ENCODE assay signal across 16 cellular contexts in genomic region chr14:62133776-62134175, GRCh38.
A peak's percentile ranks its signal among the peaks of the same experiment; 100 is the strongest.
DNase-seq lines count a peak whose midpoint lies in the region; ATAC-seq and TF ChIP-seq lines count a peak whose summit lies in the region.
"Had no signal": no experiment of that assay in that cellular context is flagged by ENCODE, and none has a peak within 500 bp of the region (broad histone marks: within the 10 kb centered on the region; RNA-seq: fewer than 3 reads in every experiment).

No MANE protein-coding gene starts in this region.

- intact Hi-C loops in activated naive CD4-positive, alpha-beta T cell treated with anti-CD3 and anti-CD28 coated beads for 36 hours (cut with micrococcal nuclease) = no loop called here

- no peak for ATAC-seq in GM19395 (IDR thresholded peaks at IDR 0.05; ENCODE audit: unreplicated experiment)
- ATAC-seq: GM23338, HCT116 had no signal

- no peaks in the 10 kb centered on the region for H3K4me1 Mint-ChIP-seq in chondrocyte (ENCODE audit: low read depth)
- H3K4me1 Mint-ChIP-seq in activated naive CD4-positive, alpha-beta T cell treated with anti-CD3 and anti-CD28 coated beads for 36 hours (ENCODE audit: low read depth) = no peaks in the 10 kb centered on the region
- H3K4me1 Mint-ChIP-seq: CD4-positive, alpha-beta memory T cell had no signal

- peaks cover 28% of the 10 kb centered on the region for H3K36me3 Mint-ChIP-seq in chondrocyte (ENCODE audit: low read depth)
- no peaks in the 10 kb centered on the region for H3K36me3 Mint-ChIP-seq in activated naive CD4-positive, alpha-beta T cell treated with anti-CD3 and anti-CD28 coated beads for 36 hours (ENCODE audit: low read depth)
- H3K36me3 Mint-ChIP-seq: CD4-positive, alpha-beta memory T cell had no signal

- H3K27ac ChIP-seq in cingulate gyrus (ENCODE audit: low read depth, low read length) = peak overlapping the region; percentile 19

- CTCF ChIA-PET in activated naive CD4-positive, alpha-beta T cell treated with anti-CD3 and anti-CD28 coated beads for 36 hours (lab: Charles Lee) = interaction anchor here (0.6 to 2.1 kb wide), 2 partner anchors 209 to 372 kb away, joined by 3 to 7 read pairs; no protein-coding TSS in a partner anchor

- no peak overlapping the region for H3K27ac Mint-ChIP-seq in chondrocyte (ENCODE audit: unreplicated experiment)
- H3K27ac Mint-ChIP-seq in activated naive CD4-positive, alpha-beta T cell treated with anti-CD3 and anti-CD28 coated beads for 36 hours = no peak overlapping the region
- H3K27ac Mint-ChIP-seq: CD4-positive, alpha-beta memory T cell; GM23338; H9 had no signal

- peaks cover 6% of the 10 kb centered on the region for H3K9me3 Mint-ChIP-seq in chondrocyte (ENCODE audit: low read depth)
- H3K9me3 Mint-ChIP-seq in activated naive CD4-positive, alpha-beta T cell treated with anti-CD3 and anti-CD28 coated beads for 36 hours = no peaks in the 10 kb centered on the region

- H3K27me3 Mint-ChIP-seq in chondrocyte (ENCODE audit: low read depth) = peaks cover 3% of the 10 kb centered on the region
- peaks cover 46% of the 10 kb centered on the region for H3K27me3 Mint-ChIP-seq in activated naive CD4-positive, alpha-beta T cell treated with anti-CD3 and anti-CD28 coated beads for 36 hours (ENCODE audit: low read depth)

- TF ChIP-seq CTCF in chondrocyte (IDR thresholded peaks at IDR 0.05) = no peak

- H3K4me3 Mint-ChIP-seq in chondrocyte (ENCODE audit: unreplicated experiment) = no peak overlapping the region
- no peak overlapping the region for H3K4me3 Mint-ChIP-seq in activated naive CD4-positive, alpha-beta T cell treated with anti-CD3 and anti-CD28 coated beads for 36 hours
- H3K4me3 Mint-ChIP-seq: CD4-positive, alpha-beta memory T cell; GM23338; H9 had no signal

- peak; percentile 58 for DNase-seq in NCI-H1694 (lab: John Stamatoyannopoulos, UW)
- peak; percentile 52 for DNase-seq in NCI-H2171 treated with DMSO at 0.1 percent for 48 hours (lab: John Stamatoyannopoulos, UW)
- DNase-seq in chondrocyte (ENCODE audit: low spot score) = no peak
- no peak for DNase-seq in activated naive CD4-positive, alpha-beta T cell treated with anti-CD3 and anti-CD28 coated beads for 36 hours
- DNase-seq in activated CD4-positive, alpha-beta T cell treated with anti-CD3 and anti-CD28 coated beads for 4 hours = no peak
- DNase-seq: C1 segment of cervical spinal cord; Calu3; CD4-positive, alpha-beta memory T cell; COR-L47; DMS53; DMS79 treated with DMSO at 0.1 percent for 48 hours; H9 had no signal

Comparison
In these comparisons a context has a peak if more than half of its experiments do, and no peak if none do; other contexts are left out.
1. DNase-seq: peak in NCI-H1694 (single experiment) and NCI-H2171 treated with DMSO at 0.1 percent for 48 hours (single experiment); none in chondrocyte (single experiment), activated naive CD4-positive, alpha-beta T cell treated with anti-CD3 and anti-CD28 coated beads for 36 hours (single experiment) and activated CD4-positive, alpha-beta T cell treated with anti-CD3 and anti-CD28 coated beads for 4 hours (0 of 2).